Comparison of ENCODE assay signal across 26 cellular contexts in the genomic region with DNA sequence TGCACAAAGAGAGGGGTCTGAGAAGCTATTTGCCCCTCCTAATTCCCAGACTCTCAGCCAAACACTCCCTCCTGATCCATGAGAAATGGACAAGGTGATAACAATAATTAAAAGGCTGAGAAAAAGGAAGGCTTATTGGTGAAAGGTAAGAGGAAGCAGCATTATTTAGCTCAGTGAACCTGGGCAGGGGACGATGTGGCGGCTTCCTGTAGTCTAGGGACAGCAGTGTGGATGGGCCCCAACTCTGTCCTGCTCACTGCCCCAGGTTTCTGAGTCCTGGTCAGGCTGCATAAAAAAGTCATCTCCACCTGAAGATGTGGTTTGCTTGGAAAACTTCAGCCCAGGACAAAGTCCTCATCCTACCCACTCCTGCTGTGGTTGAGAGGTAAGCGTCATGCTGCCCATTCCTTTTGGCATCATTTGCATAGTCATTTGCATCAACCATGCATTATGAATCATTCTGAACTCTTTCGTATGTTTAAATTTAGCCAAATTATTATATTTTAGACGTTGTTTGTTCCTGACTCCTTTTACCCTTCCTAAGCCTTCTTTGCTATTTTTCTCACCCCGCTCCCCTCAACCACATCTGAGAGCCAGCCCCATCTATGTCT.
"Had no signal": no experiment of that assay in that cellular context is flagged by ENCODE, and none has a peak within 500 bp of the region (broad histone marks: within the 10 kb centered on the region; RNA-seq: fewer than 3 reads in every experiment).

No MANE protein-coding gene starts in this region.

- FAIRE-seq: endometrium, pancreas had no signal

- H3K27me3 ChIP-seq: neutrophil, pancreas, transverse colon, uterus had no signal

- H3K27ac ChIP-seq: esophagus squamous epithelium, lower lobe of right lung, neutrophil, pancreas, skin epidermis, suprapubic skin, transverse colon, upper lobe of right lung, uterus had no signal

- H3K36me3 ChIP-seq: esophagus squamous epithelium, lower lobe of right lung, neutrophil, pancreas, suprapubic skin, transverse colon, upper lobe of right lung, uterus had no signal

- H3K4me1 ChIP-seq: esophagus squamous epithelium, lower lobe of right lung, pancreas, suprapubic skin, transverse colon, upper lobe of right lung, uterus had no signal

- DNase-seq: cortex of kidney; effector memory CD8-positive, alpha-beta T cell; erythroblast; esophagus squamous epithelium; foreskin melanocyte; hypothalamus; immature natural killer cell; islet precursor cell; kidney glomerular epithelial cell; left ventricle myocardium superior; lower lobe of right lung; mucosa of descending colon; naive B cell; pancreas; stimulated activated CD4-positive, alpha-beta T cell treated with anti-CD3 and anti-CD28 coated beads, Interleukin-15, amount 100 ng/mL, for 24 hours; stimulated activated CD4-positive, alpha-beta T cell treated with anti-CD3 and anti-CD28 coated beads, Interleukin-2, amount 100 ng/mL, for 48 hours; stimulated activated naive B cell treated with anti-CD40 and anti-IgM and Interleukin-4, amounts not matched to agents 10 μg/mL and 1 μg/mL and 100 μg/mL, for 72 hours; stimulated activated naive CD8-positive, alpha-beta T cell treated with anti-CD3 and anti-CD28 coated beads, Interleukin-15, amount 100 ng/mL, for 72 hours; transverse colon; upper lobe of right lung; uterus had no signal

- H3K4me3 ChIP-seq: esophagus squamous epithelium, lower lobe of right lung, mucosa of descending colon, pancreas, skin epidermis, suprapubic skin, transverse colon, upper lobe of right lung, uterus had no signal

- ATAC-seq: effector memory CD8-positive, alpha-beta T cell; left ventricle myocardium superior; lower lobe of right lung; mucosa of descending colon; natural killer cell treated with Interleukin-12 subunit alpha and Interleukin-12 subunit beta and Interleukin-15 and Interleukin-18, amount 100 ng/mL, for 72 hours; pancreas; stimulated activated naive B cell treated with anti-CD40 and anti-IgM and Interleukin-4, amounts not matched to agents 10 μg/mL and 1 μg/mL and 100 μg/mL, for 72 hours; stimulated activated naive CD8-positive, alpha-beta T cell treated with anti-CD3 and anti-CD28 coated beads, Interleukin-15, amount 100 ng/mL, for 72 hours; upper lobe of right lung had no signal

- H3K9me3 ChIP-seq: esophagus squamous epithelium, lower lobe of right lung, mucosa of descending colon, neutrophil, pancreas, suprapubic skin, transverse colon, upper lobe of right lung, uterus had no signal
